20 cellular contexts compared by ENCODE assay signal in the genomic region with DNA sequence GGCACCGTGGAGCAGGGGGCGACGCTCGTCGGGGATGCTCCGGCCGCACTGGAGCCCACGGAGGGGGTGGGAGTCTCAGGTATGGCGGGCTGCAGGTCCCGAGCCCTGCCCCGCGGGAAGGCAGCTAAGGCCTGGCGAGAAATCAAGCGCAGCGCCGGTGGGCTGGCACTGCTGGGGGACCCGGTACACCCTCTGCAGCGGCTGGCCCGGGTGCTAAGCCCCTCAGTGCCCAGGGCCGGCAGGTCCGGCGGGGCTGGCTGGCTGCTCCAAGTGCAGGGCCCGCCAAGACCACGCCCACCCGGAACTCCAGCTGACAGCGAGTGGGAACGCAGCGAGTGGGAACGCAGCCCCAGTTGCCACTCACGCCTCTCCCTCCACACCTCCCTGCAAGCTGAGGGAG.
DNase-seq lines count a peak whose midpoint lies in the region; ATAC-seq and TF ChIP-seq lines count a peak whose summit lies in the region.
"Had no signal": no experiment of that assay in that cellular context is flagged by ENCODE, and none has a peak within 500 bp of the region (broad histone marks: within the 10 kb centered on the region; RNA-seq: fewer than 3 reads in every experiment).

No MANE protein-coding gene starts in this region.

- H3K36me3 ChIP-seq in RWPE2 (ENCODE audit: low read depth) (no peaks in the 10 kb centered on the region), testis (ENCODE audit: low read depth, missing control alignments) (no peaks in the 10 kb centered on the region)
- H3K36me3 ChIP-seq: BLaER1 had no signal

- DNase-seq in right cardiac atrium (peak in 2 of 3 donors; percentile 33 to 55), left ventricle myocardium superior (no peak), RWPE2 (ENCODE audit: low spot score) (peak; percentile 20), testis (peak; percentile 31), Calu3 (no peak), occipital lobe (lab: John Stamatoyannopoulos, UW) (no peak)
- DNase-seq: Caco-2; CD4-positive, CD25-positive, alpha-beta regulatory T cell; CD8-positive, alpha-beta T cell; DMS 273 treated with DMSO at 0.1 percent for 48 hours; DMS79; GF-D8; GM23248; H7; HCEC 1CT had no signal

- H3K9me3 Mint-ChIP-seq in Calu3 (ENCODE audit: low read depth, unreplicated experiment), result peaks cover 4% of the 10 kb centered on the region

- TF ChIP-seq CTCF in RWPE2 (IDR thresholded peaks at IDR 0.05; ENCODE audit: poor library complexity, severe bottlenecking), result no peak
- no peak for TF ChIP-seq CTCF in testis (IDR thresholded peaks at IDR 0.05)
- TF ChIP-seq CTCF in Calu3 (IDR thresholded peaks at IDR 0.05; ENCODE audit: unreplicated experiment), result no peak

- H3K27me3 ChIP-seq in right cardiac atrium (ENCODE audit: control insufficient read depth, insufficient read depth), result no peaks in the 10 kb centered on the region
- H3K27me3 ChIP-seq in RWPE2 (ENCODE audit: insufficient read depth, poor library complexity, severe bottlenecking), result no peaks in the 10 kb centered on the region
- H3K27me3 ChIP-seq in testis, result no peaks in the 10 kb centered on the region
- H3K27me3 ChIP-seq: BLaER1 had no signal

- H3K4me1 ChIP-seq in right cardiac atrium (ENCODE audit: control insufficient read depth, insufficient read depth, low read length), result no peaks in the 10 kb centered on the region
- no peaks in the 10 kb centered on the region for H3K4me1 ChIP-seq in RWPE2 (ENCODE audit: insufficient read depth, poor library complexity, severe bottlenecking)
- no peaks in the 10 kb centered on the region for H3K4me1 ChIP-seq in testis
- H3K4me1 ChIP-seq: BLaER1, Caco-2 had no signal

- CTCF ChIA-PET in Calu3 (lab: Charles Lee), result no interaction called here

- H3K9me3 ChIP-seq in right cardiac atrium (ENCODE audit: control insufficient read depth, low read length) (no peaks in the 10 kb centered on the region), RWPE2 (ENCODE audit: severe bottlenecking) (no peaks in the 10 kb centered on the region), testis (no peaks in the 10 kb centered on the region)
- H3K9me3 ChIP-seq: BLaER1, Caco-2 had no signal

- 89% methylated on average over 30 of the region's 30 CpGs for WGBS in right cardiac atrium
- WGBS in testis, 2 donors, result 64 to 83% methylated on average over 8 to 10 of the region's 30 CpGs

- no peak for ATAC-seq in right cardiac atrium
- ATAC-seq in left ventricle myocardium superior, result no peak
- ATAC-seq in RWPE2 (ENCODE audit: low read depth), result no peak
- ATAC-seq in HG03159 (IDR thresholded peaks at IDR 0.05; ENCODE audit: unreplicated experiment), result no peak
- ATAC-seq: CD8-positive, alpha-beta T cell had no signal

- intact Hi-C loops in right cardiac atrium (cut with DNase I), result no loop called here
- intact Hi-C loops in left ventricle myocardium superior (cut with micrococcal nuclease), result no loop called here
- intact Hi-C loops in testis (cut with DNase I; ENCODE audit: low total_unique reads), result no loop called here
- intact Hi-C loops in Calu3 (cut with micrococcal nuclease; ENCODE audit: unreplicated experiment), result no loop called here

- no TSS peak for BruUV-seq in Calu3 (replicated peaks; lab: Mats Ljungman, UMichigan)

- no peaks in the 10 kb centered on the region for H3K36me3 Mint-ChIP-seq in Calu3 (ENCODE audit: insufficient read depth, unreplicated experiment)
- H3K36me3 Mint-ChIP-seq: CD4-positive, CD25-positive, alpha-beta regulatory T cell; CD8-positive, alpha-beta T cell had no signal

- TF ChIP-seq POLR2A in testis (IDR thresholded peaks at IDR 0.05), result no peak

- no peak overlapping the region for H3K27ac Mint-ChIP-seq in Calu3 (ENCODE audit: unreplicated experiment)
- H3K27ac Mint-ChIP-seq: B cell; CD4-positive, CD25-positive, alpha-beta regulatory T cell; CD8-positive, alpha-beta T cell had no signal

- H3K4me3 ChIP-seq in right cardiac atrium (ENCODE audit: low read length) (no peak overlapping the region), RWPE2 (ENCODE audit: severe bottlenecking) (no peak overlapping the region), testis (peak overlapping the region; percentile 13 to 38)
- H3K4me3 ChIP-seq: BLaER1, GM23248 had no signal

- H3K27ac ChIP-seq in right cardiac atrium (ENCODE audit: low read length) (no peak overlapping the region), RWPE2 (ENCODE audit: poor library complexity, severe bottlenecking) (no peak overlapping the region), testis (no peak overlapping the region)
- H3K27ac ChIP-seq: 22Rv1, BLaER1, C4-2B, GM23248 had no signal

- no peaks in the 10 kb centered on the region for H3K4me1 Mint-ChIP-seq in Calu3 (ENCODE audit: low read depth, unreplicated experiment)
- H3K4me1 Mint-ChIP-seq: B cell; CD4-positive, CD25-positive, alpha-beta regulatory T cell had no signal

- H3K27me3 Mint-ChIP-seq in Calu3 (ENCODE audit: unreplicated experiment), result no peaks in the 10 kb centered on the region
- H3K27me3 Mint-ChIP-seq: B cell; CD4-positive, CD25-positive, alpha-beta regulatory T cell had no signal

- H3K4me3 Mint-ChIP-seq in Calu3 (ENCODE audit: low read depth, unreplicated experiment), result no peak overlapping the region
- H3K4me3 Mint-ChIP-seq: B cell; CD4-positive, CD25-positive, alpha-beta regulatory T cell; CD8-positive, alpha-beta T cell had no signal

Comparison
In these comparisons a context has a peak if more than half of its experiments do, and no peak if none do; other contexts are left out.
1. DNase-seq: peak in right cardiac atrium (2 of 3), RWPE2 (single experiment) and testis (single experiment); none in left ventricle myocardium superior (single experiment), Calu3 (single experiment) and occipital lobe (single experiment).
2. H3K4me3 ChIP-seq: peak in testis (2 of 2); none in right cardiac atrium (single experiment) and RWPE2 (single experiment).